Comparison of ENCODE assay signal across 1 cellular context in the genomic region with DNA sequence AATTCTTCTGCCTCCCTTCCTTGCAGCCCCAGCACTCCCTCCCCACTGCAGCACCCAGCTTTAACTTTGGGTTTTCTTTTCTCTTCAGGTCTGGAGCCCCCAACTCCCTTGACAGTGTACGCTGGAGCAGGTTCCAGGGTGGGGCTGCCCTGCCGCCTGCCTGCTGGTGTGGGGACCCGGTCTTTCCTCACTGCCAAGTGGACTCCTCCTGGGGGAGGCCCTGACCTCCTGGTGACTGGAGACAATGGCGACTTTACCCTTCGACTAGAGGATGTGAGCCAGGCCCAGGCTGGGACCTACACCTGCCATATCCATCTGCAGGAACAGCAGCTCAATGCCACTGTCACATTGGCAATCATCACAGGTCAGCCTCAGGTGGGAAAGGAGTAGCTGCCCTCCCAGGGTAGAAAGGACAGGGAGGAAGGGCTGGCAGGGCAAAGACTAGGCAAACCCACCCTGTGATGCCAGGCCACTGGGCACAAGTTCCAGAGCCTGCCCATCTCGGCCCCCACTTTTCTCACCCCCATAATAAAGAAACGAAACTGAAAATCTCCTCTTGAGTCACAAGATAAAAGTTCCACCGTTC.
TF ChIP-seq lines count a peak whose summit lies in the region.

No MANE protein-coding gene starts in this region.

TF ChIP-seq in GM12878, 131 proteins besides CTCF, POLR2A, EP300 and RAD21:
- TF ChIP-seq, protein P1, sequence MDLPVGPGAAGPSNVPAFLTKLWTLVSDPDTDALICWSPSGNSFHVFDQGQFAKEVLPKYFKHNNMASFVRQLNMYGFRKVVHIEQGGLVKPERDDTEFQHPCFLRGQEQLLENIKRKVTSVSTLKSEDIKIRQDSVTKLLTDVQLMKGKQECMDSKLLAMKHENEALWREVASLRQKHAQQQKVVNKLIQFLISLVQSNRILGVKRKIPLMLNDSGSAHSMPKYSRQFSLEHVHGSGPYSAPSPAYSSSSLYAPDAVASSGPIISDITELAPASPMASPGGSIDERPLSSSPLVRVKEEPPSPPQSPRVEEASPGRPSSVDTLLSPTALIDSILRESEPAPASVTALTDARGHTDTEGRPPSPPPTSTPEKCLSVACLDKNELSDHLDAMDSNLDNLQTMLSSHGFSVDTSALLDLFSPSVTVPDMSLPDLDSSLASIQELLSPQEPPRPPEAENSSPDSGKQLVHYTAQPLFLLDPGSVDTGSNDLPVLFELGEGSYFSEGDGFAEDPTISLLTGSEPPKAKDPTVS (IDR thresholded peaks at IDR 0.05; ENCODE audit: low read depth, low read length): no peak
- TF ChIP-seq IKZF2 (IDR thresholded peaks at IDR 0.05) (peak in 1 of 2 experiments; percentile 53; a peak in 1 of 4 replicates), EED (IDR thresholded peaks at IDR 0.05; ENCODE audit: low read depth) (0 out of 2 replicates have a peak, but pooled peaks have one; percentile 12)
